ENCODE assay signal across 33 cellular contexts in the genomic region with DNA sequence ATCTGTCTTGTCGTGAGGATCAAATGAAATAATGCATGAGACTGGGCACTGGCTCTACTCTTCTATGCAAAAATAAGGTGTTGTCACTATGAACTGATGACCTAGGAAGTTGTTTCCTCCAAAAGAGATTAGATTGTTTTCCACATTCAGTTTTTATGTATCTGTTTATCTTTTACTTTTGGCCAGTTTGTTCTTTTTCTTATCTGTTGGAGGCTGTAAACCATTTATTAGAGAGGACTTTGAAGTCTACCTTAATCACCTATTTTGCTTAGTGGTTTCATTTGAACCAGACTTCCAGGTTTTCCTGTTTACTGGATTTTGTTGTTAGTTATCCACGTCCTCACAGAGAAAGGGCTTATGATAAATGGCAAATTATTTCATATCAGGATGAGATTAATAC. TPM values are rescaled to one million over a fixed set of nuclear protein-coding genes. Genes with fewer than 3 reads are reported as not detected.
"Had no signal": no experiment of that assay in that cellular context is flagged by ENCODE, and none has a peak within 500 bp of the region (broad histone marks: within the 10 kb centered on the region; RNA-seq: fewer than 3 reads in every experiment).

No MANE protein-coding gene starts in this region.

- H3K36me3 Mint-ChIP-seq: activated CD4-positive, alpha-beta memory T cell treated with anti-CD3 and anti-CD28 coated beads for 36 hours; activated naive CD4-positive, alpha-beta T cell treated with anti-CD3 and anti-CD28 coated beads, Interleukin-2, amount 10 ng/mL, durations not matched to agents 7 days and 5 days; activated naive CD8-positive, alpha-beta T cell treated with anti-CD3 and anti-CD28 coated beads, Interleukin-2, amount 10 ng/mL, durations not matched to agents 7 days and 5 days; brain; immature natural killer cell; stimulated activated effector memory CD8-positive, alpha-beta T cell treated with anti-CD3 and anti-CD28 coated beads, Interleukin-12 subunit alpha, Interleukin-12 subunit beta, amount 100 ng/mL, for 72 hours had no signal

- H3K27ac ChIP-seq: ascending aorta, lower lobe of right lung, skin epidermis, upper lobe of right lung, WERI-Rb-1 had no signal

- H3K27me3 ChIP-seq: ascending aorta, upper lobe of right lung had no signal

- H3K9me3 Mint-ChIP-seq: activated CD4-positive, alpha-beta memory T cell treated with anti-CD3 and anti-CD28 coated beads for 36 hours; activated CD4-positive, alpha-beta T cell treated with anti-CD3 and anti-CD28 coated beads, Interleukin-2, amount 10 ng/mL, durations not matched to agents 24 days and 14 days; activated naive CD4-positive, alpha-beta T cell treated with anti-CD3 and anti-CD28 coated beads, Interleukin-2, amount 10 ng/mL, durations not matched to agents 7 days and 5 days; activated naive CD8-positive, alpha-beta T cell treated with anti-CD3 and anti-CD28 coated beads, Interleukin-2, amount 10 ng/mL, durations not matched to agents 7 days and 5 days; activated T-cell treated with anti-CD3 and anti-CD28 coated beads, Interleukin-2, amount 50 U/mL, for 24 hours; brain; dendritic cell treated with granulocyte-macrophage colony-stimulating factor and Interleukin-4, amounts not matched to agents 40 ng/mL and 50 ng/mL, for 4 days; endodermal cell; immature natural killer cell; nephron; stimulated activated effector memory CD8-positive, alpha-beta T cell treated with anti-CD3 and anti-CD28 coated beads, Interleukin-12 subunit alpha, Interleukin-12 subunit beta, amount 100 ng/mL, for 72 hours; stimulated activated naive CD8-positive, alpha-beta T cell treated with anti-CD3 and anti-CD28 coated beads, Interleukin-15, amount 100 ng/mL, for 72 hours had no signal

- ATAC-seq: activated CD4-positive, CD25-positive, alpha-beta regulatory T cell treated with anti-CD3 and anti-CD28 coated beads, Interleukin-2, amount 50 U/mL, for 24 hours; esophagus mucosa; lower lobe of right lung; sciatic nerve; stimulated activated effector memory CD8-positive, alpha-beta T cell treated with anti-CD3 and anti-CD28 coated beads, Interleukin-12 subunit alpha, Interleukin-12 subunit beta, amount 100 ng/mL, for 72 hours; stimulated activated naive CD8-positive, alpha-beta T cell treated with anti-CD3 and anti-CD28 coated beads, Interleukin-15, amount 100 ng/mL, for 72 hours; upper lobe of right lung had no signal

- H3K36me3 ChIP-seq: ascending aorta, lower lobe of right lung, upper lobe of right lung, WERI-Rb-1 had no signal

- DNase-seq: activated CD4-positive, alpha-beta memory T cell treated with anti-CD3 and anti-CD28 coated beads for 36 hours; activated CD4-positive, alpha-beta T cell treated with anti-CD3 and anti-CD28 coated beads, Interleukin-2, amount 10 ng/mL, durations not matched to agents 24 days and 14 days; activated CD8-positive, alpha-beta memory T cell treated with anti-CD3 and anti-CD28 coated beads, Interleukin-2, amount 50 U/mL, for 4 hours; activated gamma-delta T cell; activated naive CD4-positive, alpha-beta T cell treated with anti-CD3 and anti-CD28 coated beads, Interleukin-2, amount 10 ng/mL, durations not matched to agents 7 days and 5 days; activated naive CD8-positive, alpha-beta T cell treated with anti-CD3 and anti-CD28 coated beads, Interleukin-2, amount 10 ng/mL, durations not matched to agents 7 days and 5 days; activated T-cell treated with anti-CD3 and anti-CD28 coated beads, Interleukin-2, amount 50 U/mL, for 24 hours; caudate nucleus; endodermal cell; foreskin fibroblast; hypothalamus; immature natural killer cell; kidney; lower lobe of right lung; mesenchymal stem cell; stimulated activated CD4-positive, alpha-beta T cell treated with anti-CD3 and anti-CD28 coated beads, Interleukin-4, amount 100 ng/mL, for 24 hours; stimulated activated naive CD8-positive, alpha-beta T cell treated with anti-CD3 and anti-CD28 coated beads, Interleukin-15, amount 100 ng/mL, for 72 hours; substantia nigra; upper lobe of right lung; WERI-Rb-1 had no signal

- H3K4me1 Mint-ChIP-seq: activated CD4-positive, alpha-beta T cell treated with anti-CD3 and anti-CD28 coated beads, Interleukin-2, amount 10 ng/mL, durations not matched to agents 24 days and 14 days; activated naive CD4-positive, alpha-beta T cell treated with anti-CD3 and anti-CD28 coated beads, Interleukin-2, amount 10 ng/mL, durations not matched to agents 7 days and 5 days; activated naive CD8-positive, alpha-beta T cell treated with anti-CD3 and anti-CD28 coated beads, Interleukin-2, amount 10 ng/mL, durations not matched to agents 7 days and 5 days; brain; immature natural killer cell; nephron; stimulated activated effector memory CD8-positive, alpha-beta T cell treated with anti-CD3 and anti-CD28 coated beads, Interleukin-12 subunit alpha, Interleukin-12 subunit beta, amount 100 ng/mL, for 72 hours; stimulated activated naive CD8-positive, alpha-beta T cell treated with anti-CD3 and anti-CD28 coated beads, Interleukin-15, amount 100 ng/mL, for 72 hours had no signal

- H3K27me3 Mint-ChIP-seq: activated CD4-positive, alpha-beta T cell treated with anti-CD3 and anti-CD28 coated beads, Interleukin-2, amount 10 ng/mL, durations not matched to agents 24 days and 14 days; activated naive CD8-positive, alpha-beta T cell treated with anti-CD3 and anti-CD28 coated beads, Interleukin-2, amount 10 ng/mL, durations not matched to agents 7 days and 5 days; brain had no signal

- H3K4me3 Mint-ChIP-seq: activated CD4-positive, alpha-beta memory T cell treated with anti-CD3 and anti-CD28 coated beads for 36 hours; activated CD4-positive, alpha-beta T cell treated with anti-CD3 and anti-CD28 coated beads, Interleukin-2, amount 10 ng/mL, durations not matched to agents 24 days and 14 days; activated naive CD4-positive, alpha-beta T cell treated with anti-CD3 and anti-CD28 coated beads, Interleukin-2, amount 10 ng/mL, durations not matched to agents 7 days and 5 days; activated naive CD8-positive, alpha-beta T cell treated with anti-CD3 and anti-CD28 coated beads, Interleukin-2, amount 10 ng/mL, durations not matched to agents 7 days and 5 days; activated T-cell treated with anti-CD3 and anti-CD28 coated beads, Interleukin-2, amount 50 U/mL, for 24 hours; brain; dendritic cell treated with granulocyte-macrophage colony-stimulating factor and Interleukin-4, amounts not matched to agents 40 ng/mL and 50 ng/mL, for 4 days; endodermal cell; immature natural killer cell; nephron; stimulated activated effector memory CD8-positive, alpha-beta T cell treated with anti-CD3 and anti-CD28 coated beads, Interleukin-12 subunit alpha, Interleukin-12 subunit beta, amount 100 ng/mL, for 72 hours; stimulated activated naive CD8-positive, alpha-beta T cell treated with anti-CD3 and anti-CD28 coated beads, Interleukin-15, amount 100 ng/mL, for 72 hours had no signal

- H3K4me1 ChIP-seq: ascending aorta, lower lobe of right lung, upper lobe of right lung had no signal

- H3K4me3 ChIP-seq: ascending aorta, lower lobe of right lung, skin epidermis, upper lobe of right lung had no signal

- H3K27ac Mint-ChIP-seq: activated CD4-positive, alpha-beta memory T cell treated with anti-CD3 and anti-CD28 coated beads for 36 hours; activated CD4-positive, alpha-beta T cell treated with anti-CD3 and anti-CD28 coated beads, Interleukin-2, amount 10 ng/mL, durations not matched to agents 24 days and 14 days; activated naive CD4-positive, alpha-beta T cell treated with anti-CD3 and anti-CD28 coated beads, Interleukin-2, amount 10 ng/mL, durations not matched to agents 7 days and 5 days; activated naive CD8-positive, alpha-beta T cell treated with anti-CD3 and anti-CD28 coated beads, Interleukin-2, amount 10 ng/mL, durations not matched to agents 7 days and 5 days; activated T-cell treated with anti-CD3 and anti-CD28 coated beads, Interleukin-2, amount 50 U/mL, for 24 hours; dendritic cell treated with granulocyte-macrophage colony-stimulating factor and Interleukin-4, amounts not matched to agents 40 ng/mL and 50 ng/mL, for 4 days; endodermal cell; nephron; stimulated activated effector memory CD8-positive, alpha-beta T cell treated with anti-CD3 and anti-CD28 coated beads, Interleukin-12 subunit alpha, Interleukin-12 subunit beta, amount 100 ng/mL, for 72 hours; stimulated activated naive CD8-positive, alpha-beta T cell treated with anti-CD3 and anti-CD28 coated beads, Interleukin-15, amount 100 ng/mL, for 72 hours had no signal

- H3K9me3 ChIP-seq: ascending aorta, lower lobe of right lung, upper lobe of right lung had no signal

RNA-seq across cellular contexts. Expression of gene GDA, which starts 21.5 kb away (rescaled TPM):
- total RNA-seq: activated CD4-positive, alpha-beta memory T cell treated with anti-CD3 and anti-CD28 coated beads for 36 hours; activated CD4-positive, alpha-beta T cell treated with anti-CD3 and anti-CD28 coated beads, Interleukin-2, amount 10 ng/mL, durations not matched to agents 24 days and 14 days; activated CD8-positive, alpha-beta memory T cell treated with anti-CD3 and anti-CD28 coated beads for 36 hours; activated naive CD8-positive, alpha-beta T cell treated with anti-CD3 and anti-CD28 coated beads, Interleukin-2, amount 10 ng/mL, durations not matched to agents 7 days and 5 days; ascending aorta; osteoblast; posterior vena cava; T-helper 1 cell treated with Interleukin-12 subunit alpha and Interleukin-12 subunit beta and Interleukin-4 antibody, amounts not matched to agents 30 ng/mL and 1 ng/mL, for 36 hours had no signal
- polyA plus RNA-seq: immature natural killer cell had no signal
